ENCODE assay signal across 23 cellular contexts in genomic region chr5:129496410-129496809, GRCh38. TPM values are rescaled to one million over a fixed set of nuclear protein-coding genes. Genes with fewer than 3 reads are reported as not detected.
DNase-seq lines count a peak whose midpoint lies in the region; ATAC-seq, FAIRE-seq and TF ChIP-seq lines count a peak whose summit lies in the region.
"Had no signal": no experiment of that assay in that cellular context is flagged by ENCODE, and none has a peak within 500 bp of the region (broad histone marks: within the 10 kb centered on the region; RNA-seq: fewer than 3 reads in every experiment).

No MANE protein-coding gene starts in this region.

- in situ Hi-C loops in HepG2 (cut with HindIII; ENCODE audit: extremely low pct_ligation_motif_present, low pct_unique_long_range_greater_than_20kb): no loop called here

- no peak overlapping the region for H3K4me3 ChIP-seq in HepG2 (replicated peaks in 1 of 3; ENCODE audit: insufficient read depth in 1 of 3, low read depth in 2 of 3, low read length in 3 of 3)
- H3K4me3 ChIP-seq: body of pancreas, right lobe of liver, tibial artery had no signal

- BruUV-seq in HepG2 (replicated peaks; lab: Mats Ljungman, UMichigan): no TSS peak

- no peak overlapping the region for H3K4me2 ChIP-seq in HepG2 (ENCODE audit: low read depth, low read length)

- peak; percentile 13 for DNase-seq in fibroblast of the conjunctiva (ENCODE audit: low read depth)
- DNase-seq in stromal cell of bone marrow (ENCODE audit: low read depth): peak; percentile 1
- no peak for DNase-seq in stimulated activated naive CD4-positive, alpha-beta T cell (lab: John Stamatoyannopoulos, UW)
- no peak for DNase-seq in HTR-8/SVneo (ENCODE audit: insufficient read length, low spot score)
- DNase-seq in HepG2 (ENCODE audit: low spot score): no peak
- DNase-seq: activated naive CD8-positive, alpha-beta T cell treated with anti-CD3 and anti-CD28 coated beads, Interleukin-2, amount 10 ng/mL, durations not matched to agents 7 days and 5 days; body of pancreas; DND-41; HCEC 1CT; hippocampal formation; islet precursor cell; mammary epithelial cell; naive B cell; NCI-H2171; right lobe of liver; stimulated activated naive CD4-positive, alpha-beta T cell treated with Interleukin-2 at 50 U/mL for 16 hours; tibial artery had no signal

- POLR2A ChIA-PET in HepG2 (lab: Yijun Ruan, JAX): no interaction called here

- no peaks in the 10 kb centered on the region for H3K36me3 ChIP-seq in HepG2 (replicated peaks in 1 of 2; ENCODE audit: control insufficient read depth in 1 of 2, insufficient read depth in 2 of 2, low read length in 2 of 2)
- H3K36me3 ChIP-seq: right lobe of liver, tibial artery had no signal

- H4K20me1 ChIP-seq in HepG2 (ENCODE audit: insufficient read depth, low read length): no peaks in the 10 kb centered on the region

- H3K27ac ChIP-seq in HepG2 (ENCODE audit: extremely low read length, insufficient read depth, low read length): no peak overlapping the region
- H3K27ac ChIP-seq: body of pancreas, right lobe of liver, tibial artery had no signal

- TF ChIP-seq CTCF in HepG2 (CRISPR knock-in tag; IDR thresholded peaks at IDR 0.05): no peak

- intact Hi-C loops in HepG2 (cut with micrococcal nuclease; ENCODE audit: unreplicated experiment): no loop called here

- no peak overlapping the region for H2AFZ ChIP-seq in HepG2 (ENCODE audit: low read length)

- ATAC-seq in GM21825 (IDR thresholded peaks at IDR 0.05; ENCODE audit: unreplicated experiment) (peak; percentile 51), HG03520 (IDR thresholded peaks at IDR 0.05; ENCODE audit: unreplicated experiment) (peak; percentile 39), HepG2 (no peak)
- ATAC-seq: body of pancreas, Panc1, right lobe of liver, SK-N-SH treated with all-trans-retinoic acid at 6 μM for 48 hours had no signal

- no peaks in the 10 kb centered on the region for H3K79me2 ChIP-seq in HepG2 (ENCODE audit: insufficient read depth, low read length)

- no peak overlapping the region for H3K9ac ChIP-seq in HepG2 (ENCODE audit: insufficient read depth, low read depth, low read length)

- CTCF ChIA-PET in HepG2 (lab: Yijun Ruan, JAX; ENCODE audit: low intra/inter-chr PET ratio, low total read pairs): no interaction called here

- no peaks in the 10 kb centered on the region for H3K27me3 ChIP-seq in HepG2 (ENCODE audit: control insufficient read depth in 1 of 2, insufficient read depth in 2 of 2, low read length in 2 of 2)
- H3K27me3 ChIP-seq: body of pancreas, right lobe of liver, tibial artery had no signal

- TF ChIP-seq EP300 in HepG2 (IDR thresholded peaks at IDR 0.05; ENCODE audit: low read depth in 2 of 2, low read length in 2 of 2) (no peak), HepG2 (CRISPR knock-in tag; IDR thresholded peaks at IDR 0.05; ENCODE audit: borderline replicate concordance) (no peak)

- H3K4me1 ChIP-seq in HepG2 (ENCODE audit: insufficient read depth, low read length): no peaks in the 10 kb centered on the region
- H3K4me1 ChIP-seq: body of pancreas, right lobe of liver had no signal

- FAIRE-seq in HTR-8/SVneo (lab: Jason Lieb, UNC) (no peak), HepG2 (lab: Jason Lieb, UNC) (no peak)
- FAIRE-seq: colon, GM18507 had no signal

- no peak for TF ChIP-seq RAD21 in HepG2 (CRISPR knock-in tag; IDR thresholded peaks at IDR 0.05)

- H3K9me3 ChIP-seq in HepG2 (ENCODE audit: low read length): no peaks in the 10 kb centered on the region
- H3K9me3 ChIP-seq: body of pancreas, right lobe of liver, tibial artery had no signal

- no peak for TF ChIP-seq POLR2A in HepG2 (IDR thresholded peaks at IDR 0.05; ENCODE audit: insufficient read depth in 1 of 2, low read depth in 2 of 2, low read length in 2 of 2)

TF ChIP-seq in HepG2, 621 proteins besides CTCF, POLR2A, EP300 and RAD21 (continues in another document):
- TF ChIP-seq, protein P1, sequence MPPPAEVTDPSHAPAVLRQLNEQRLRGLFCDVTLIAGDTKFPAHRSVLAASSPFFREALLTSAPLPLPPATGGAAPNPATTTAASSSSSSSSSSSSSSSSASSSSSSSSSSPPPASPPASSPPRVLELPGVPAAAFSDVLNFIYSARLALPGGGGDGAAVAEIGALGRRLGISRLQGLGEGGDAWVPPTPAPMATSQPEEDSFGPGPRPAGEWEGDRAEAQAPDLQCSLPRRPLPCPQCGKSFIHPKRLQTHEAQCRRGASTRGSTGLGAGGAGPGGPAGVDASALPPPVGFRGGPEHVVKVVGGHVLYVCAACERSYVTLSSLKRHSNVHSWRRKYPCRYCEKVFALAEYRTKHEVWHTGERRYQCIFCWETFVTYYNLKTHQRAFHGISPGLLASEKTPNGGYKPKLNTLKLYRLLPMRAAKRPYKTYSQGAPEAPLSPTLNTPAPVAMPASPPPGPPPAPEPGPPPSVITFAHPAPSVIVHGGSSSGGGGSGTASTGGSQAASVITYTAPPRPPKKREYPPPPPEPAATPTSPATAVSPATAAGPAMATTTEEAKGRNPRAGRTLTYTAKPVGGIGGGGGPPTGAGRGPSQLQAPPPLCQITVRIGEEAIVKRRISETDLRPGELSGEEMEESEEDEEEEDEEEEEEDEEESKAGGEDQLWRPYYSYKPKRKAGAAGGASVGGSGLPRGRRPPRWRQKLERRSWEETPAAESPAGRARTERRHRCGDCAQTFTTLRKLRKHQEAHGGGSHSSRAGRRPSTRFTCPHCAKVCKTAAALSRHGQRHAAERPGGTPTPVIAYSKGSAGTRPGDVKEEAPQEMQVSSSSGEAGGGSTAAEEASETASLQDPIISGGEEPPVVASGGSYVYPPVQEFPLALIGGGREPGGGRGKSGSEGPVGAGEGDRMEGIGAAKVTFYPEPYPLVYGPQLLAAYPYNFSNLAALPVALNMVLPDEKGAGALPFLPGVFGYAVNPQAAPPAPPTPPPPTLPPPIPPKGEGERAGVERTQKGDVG (CRISPR knock-in tag; IDR thresholded peaks at IDR 0.05; ENCODE audit: borderline replicate concordance): no peak
- TF ChIP-seq KDM1A (CRISPR knock-in tag; IDR thresholded peaks at IDR 0.05): no peak
- TF ChIP-seq ZNF432 (CRISPR knock-in tag; IDR thresholded peaks at IDR 0.05; ENCODE audit: borderline replicate concordance): no peak
- no peak for TF ChIP-seq CBFB (CRISPR knock-in tag; IDR thresholded peaks at IDR 0.05)
- TF ChIP-seq PAF1 (CRISPR knock-in tag; IDR thresholded peaks at IDR 0.05): no peak
- no peak for TF ChIP-seq TAF1 (CRISPR knock-in tag; IDR thresholded peaks at IDR 0.05)
- TF ChIP-seq PPARG (CRISPR knock-in tag; conservative IDR thresholded peaks at IDR 0.05): no peak
- TF ChIP-seq CEBPZ (IDR thresholded peaks at IDR 0.05; ENCODE audit: low read length): no peak

RNA-seq across cellular contexts. Expression of gene ADAMTS19, which starts 36.3 kb away (rescaled TPM):
- total RNA-seq in HepG2 (2016; rRNA removed; fragmentation: Illumina TruSeq; extraction: Trizol): not detected in 2 replicates
- not detected in 2 replicates for total RNA-seq in HepG2 (2016; cell fraction: cytosol; rRNA removed; fragmentation: Illumina TruSeq; extraction: Trizol; ENCODE audit: low read depth)
- not detected in 2 replicates for total RNA-seq in HepG2 (2016; cell fraction: insoluble cytoplasmic fraction; rRNA removed; fragmentation: Illumina TruSeq; extraction: Trizol)
- not detected in 2 replicates for total RNA-seq in HepG2 (2016; cell fraction: membrane; rRNA removed; fragmentation: Illumina TruSeq; extraction: Trizol)
- total RNA-seq in HepG2 (2016; cell fraction: nucleus; rRNA removed; fragmentation: Illumina TruSeq; extraction: Trizol): not detected in 2 replicates
- polyA plus RNA-seq in HepG2 (2011; rRNA removed): not detected in 2 replicates
- not detected in 2 replicates for polyA plus RNA-seq in HepG2 (2011; cell fraction: cytosol; rRNA removed)
- polyA plus RNA-seq in HepG2 (2011; cell fraction: nucleus; rRNA removed): not detected in 2 replicates
- not detected in 2 replicates for polyA plus RNA-seq in HepG2 (2012)
- not detected in 2 replicates for polyA plus RNA-seq in HepG2 (2016; cell fraction: cytosol; fragmentation: Illumina TruSeq; extraction: Trizol; ENCODE audit: low read depth)
- not detected in 2 replicates for polyA plus RNA-seq in HepG2 (2016; cell fraction: insoluble cytoplasmic fraction; fragmentation: Illumina TruSeq; extraction: Trizol; ENCODE audit: low read depth)
- polyA plus RNA-seq in HepG2 (2016; cell fraction: membrane; fragmentation: Illumina TruSeq; extraction: Trizol; ENCODE audit: low read depth): not detected in 2 replicates
- not detected in 2 replicates for polyA plus RNA-seq in HepG2 (2016; cell fraction: nucleus; fragmentation: Illumina TruSeq; extraction: Trizol; ENCODE audit: insufficient read depth, low read depth)
- polyA minus RNA-seq in HepG2 (2011; rRNA and poly(A)+ RNA removed; ENCODE audit: low replicate concordance): not detected in 2 replicates
- not detected in 2 replicates for polyA minus RNA-seq in HepG2 (2011; cell fraction: cytosol; rRNA and poly(A)+ RNA removed)
- not detected in 2 replicates for polyA minus RNA-seq in HepG2 (2011; cell fraction: nucleus; rRNA and poly(A)+ RNA removed)
- total RNA-seq: activated naive CD8-positive, alpha-beta T cell treated with anti-CD3 and anti-CD28 coated beads, Interleukin-2, amount 10 ng/mL, durations not matched to agents 7 days and 5 days; right lobe of liver had no signal

Comparison
In these comparisons a context has a peak if more than half of its experiments do, and no peak if none do; other contexts are left out.
1. DNase-seq: peak in fibroblast of the conjunctiva (single experiment) and stromal cell of bone marrow (single experiment); none in stimulated activated naive CD4-positive, alpha-beta T cell (0 of 6), HTR-8/SVneo (single experiment) and HepG2 (single experiment).